24 cellular contexts compared by ENCODE assay signal in genomic region chr1:40696294-40696693, GRCh38. TPM values are rescaled to one million over a fixed set of nuclear protein-coding genes. Genes with fewer than 3 reads are reported as not detected.
DNase-seq lines count a peak whose midpoint lies in the region; ATAC-seq, FAIRE-seq and TF ChIP-seq lines count a peak whose summit lies in the region.
"Had no signal": no experiment of that assay in that cellular context is flagged by ENCODE, and none has a peak within 500 bp of the region (broad histone marks: within the 10 kb centered on the region; RNA-seq: fewer than 3 reads in every experiment).

No MANE protein-coding gene starts in this region.

- H2AFZ ChIP-seq in GM12878 (ENCODE audit: control insufficient read depth, low read depth, low read length) (no peak overlapping the region), parathyroid adenoma (no peak overlapping the region)

- no TSS peak for BruUV-seq in GM12878 (replicated peaks; lab: Mats Ljungman, UMichigan)

- peak overlapping the region; percentile 57; the same call in 1 of the 2 replicates for H3K9ac ChIP-seq in GM12878 (ENCODE audit: control insufficient read depth, insufficient read depth, low read length)
- H3K9ac ChIP-seq in parathyroid adenoma = no peak overlapping the region

- TF ChIP-seq RAD21 in GM12878 (IDR thresholded peaks at IDR 0.05; ENCODE audit: insufficient read depth, low read depth, low read length) = no peak

- CTCF ChIA-PET in GM12878 (lab: Yijun Ruan, JAX) = interaction anchor here (1.4 kb wide), 1 partner anchor 26 kb away, joined by 4 read pairs; no protein-coding TSS in a partner anchor

- RAD21 ChIA-PET in GM12878 (lab: Charles Lee; ENCODE audit: unreplicated experiment) = interaction anchor here (1.4 to 6.5 kb wide), 3 partner anchors 13 to 68 kb away, joined by 3 to 89 read pairs (median 3); no protein-coding TSS in a partner anchor

- FAIRE-seq in GM12878 (lab: Jason Lieb, UNC) = no peak
- FAIRE-seq: bronchial epithelial cell, endothelial cell of umbilical vein, pancreas had no signal

- TF ChIP-seq POLR2A in GM12878 (IDR thresholded peaks at IDR 0.05; ENCODE audit: low read depth, low read length) = no peak

- H3K27me3 Mint-ChIP-seq in CD4-positive, CD25-positive, alpha-beta regulatory T cell = no peaks in the 10 kb centered on the region
- H3K27me3 Mint-ChIP-seq in HFFc6 (ENCODE audit: insufficient read depth) = peaks cover 1% of the 10 kb centered on the region; the same call in 1 of the 2 replicates
- no peaks in the 10 kb centered on the region for H3K27me3 Mint-ChIP-seq in progenitor cell of endocrine pancreas
- H3K27me3 Mint-ChIP-seq: naive thymus-derived CD4-positive, alpha-beta T cell had no signal

- POLR2A ChIA-PET in GM12878 (lab: Charles Lee) = interaction anchor here (0.7 to 8.1 kb wide), 2 partner anchors 10 to 230 kb away, joined by 4 to 244 read pairs; no protein-coding TSS in a partner anchor

- H3K4me2 ChIP-seq in GM12878 (ENCODE audit: control insufficient read depth, insufficient read depth) (peak overlapping the region; percentile 86), parathyroid adenoma (ENCODE audit: low read length) (peak overlapping the region; percentile 74)

- no peak for TF ChIP-seq EP300 in GM12878 (IDR thresholded peaks at IDR 0.05; ENCODE audit: borderline replicate concordance in 1 of 2, control insufficient read depth in 1 of 2, low read depth in 2 of 2, low read length in 2 of 2)

- no peak for ATAC-seq in CD4-positive, CD25-positive, alpha-beta regulatory T cell (ENCODE audit: low read depth in 2 of 2)
- ATAC-seq in GM12878 = no peak
- ATAC-seq in HG02981 (IDR thresholded peaks at IDR 0.05; ENCODE audit: unreplicated experiment) = no peak
- ATAC-seq: left colon; naive thymus-derived CD4-positive, alpha-beta T cell; pancreas had no signal

- DNase-seq in CD4-positive, CD25-positive, alpha-beta regulatory T cell = no peak
- DNase-seq in HFFc6 (no peak), GM12878 (ENCODE audit: low read depth, low spot score) (no peak), progenitor cell of endocrine pancreas (ENCODE audit: low spot score, unreplicated experiment) (no peak), MG63 (no peak)
- DNase-seq: activated gamma-delta T cell treated with Interleukin-2 at 50 U/mL for 16 hours; amniotic stem cell; cortex of kidney; GDM1; glutamatergic neuron; left colon; naive thymus-derived CD4-positive, alpha-beta T cell; NCI-H1436; NCI-H524; NK-92 treated with Interleukin-12 subunit alpha and Interleukin-12 subunit beta, amount 100 ng/mL, for 24 hours; pancreas; sigmoid colon; T-helper 2 cell; WERI-Rb-1 had no signal

- H3K9me3 Mint-ChIP-seq in CD4-positive, CD25-positive, alpha-beta regulatory T cell = no peaks in the 10 kb centered on the region
- H3K9me3 Mint-ChIP-seq in HFFc6 = no peaks in the 10 kb centered on the region; the same call in 1 of the 2 replicates
- H3K9me3 Mint-ChIP-seq in progenitor cell of endocrine pancreas (ENCODE audit: low read depth) = no peaks in the 10 kb centered on the region

- intact Hi-C loops in GM12878 (cut with micrococcal nuclease; ENCODE audit: unreplicated experiment) = loop anchor here (5.0 kb wide), 1 partner anchor 66 kb away; no protein-coding TSS in a partner anchor

- 82% methylated on average over 4 of the region's 4 CpGs for WGBS in GM12878 (ENCODE audit: insufficient coverage, insufficient replicate concordance, low lambda C conversion rate, missing lambda C conversion rate)

- H3K4me3 Mint-ChIP-seq in CD4-positive, CD25-positive, alpha-beta regulatory T cell = peak overlapping the region in 2 of 4 donors; percentile 53 to 67
- H3K4me3 Mint-ChIP-seq in HFFc6 = no peak overlapping the region
- no peak overlapping the region for H3K4me3 Mint-ChIP-seq in progenitor cell of endocrine pancreas (ENCODE audit: low read depth)

- H3K36me3 Mint-ChIP-seq in CD4-positive, CD25-positive, alpha-beta regulatory T cell = peaks cover 17% of the 10 kb centered on the region
- H3K36me3 Mint-ChIP-seq in HFFc6 (ENCODE audit: low read depth) (peaks cover 17% of the 10 kb centered on the region), progenitor cell of endocrine pancreas (ENCODE audit: insufficient read depth) (no peaks in the 10 kb centered on the region)

- SMC1A ChIA-PET in GM12878 (lab: Charles Lee; ENCODE audit: uncharacterized antibody, unreplicated experiment) = interaction anchor here (8.4 kb wide), 2 partner anchors 13 to 25 kb away, joined by 72 to 115 read pairs; no protein-coding TSS in a partner anchor

- peaks cover 71% of the 10 kb centered on the region for H3K4me1 ChIP-seq in CD4-positive, CD25-positive, alpha-beta regulatory T cell (ENCODE audit: control insufficient read depth, insufficient read depth, low read length, poor library complexity, severe bottlenecking)
- peaks cover 61% of the 10 kb centered on the region for H3K4me1 ChIP-seq in GM12878 (ENCODE audit: control insufficient read depth, insufficient read depth, low read length)
- peaks cover 25% of the 10 kb centered on the region for H3K4me1 ChIP-seq in parathyroid adenoma

- TF ChIP-seq CTCF in HFFc6 (IDR thresholded peaks at IDR 0.05) (no peak), GM12878 (IDR thresholded peaks at IDR 0.05 in 2 of 3, conservative IDR thresholded peaks at IDR 0.05 in 1 of 3; ENCODE audit: control insufficient read depth in 2 of 3, extremely low read depth in 1 of 3, insufficient read depth in 1 of 3, low read depth in 3 of 3, low read length in 3 of 3) (no peak), parathyroid adenoma (IDR thresholded peaks at IDR 0.05) (no peak), progenitor cell of endocrine pancreas (IDR thresholded peaks at IDR 0.05; ENCODE audit: unreplicated experiment) (no peak)

- no peak overlapping the region for H3K4me3 ChIP-seq in CD4-positive, CD25-positive, alpha-beta regulatory T cell (ENCODE audit: low read depth, low read length)
- H3K4me3 ChIP-seq in GM12878 (peak overlapping the region; percentile 42; the same call in 1 of the 2 replicates), parathyroid adenoma (ENCODE audit: low read depth, low read length) (peak overlapping the region; percentile 38), MG63 (no peak overlapping the region)
- H3K4me3 ChIP-seq: pancreas, sigmoid colon, vagina had no signal

- H3K79me2 ChIP-seq in GM12878 (ENCODE audit: control insufficient read depth, insufficient read depth, low read length) (peaks cover 99% of the 10 kb centered on the region), parathyroid adenoma (peaks cover 35% of the 10 kb centered on the region)

- peak overlapping the region in 2 of 3 donors; percentile 27 to 56 for H3K27ac Mint-ChIP-seq in CD4-positive, CD25-positive, alpha-beta regulatory T cell
- H3K27ac Mint-ChIP-seq in HFFc6 (peak overlapping the region; percentile 2; the same call in 1 of the 2 replicates), progenitor cell of endocrine pancreas (no peak overlapping the region)

- no peaks in the 10 kb centered on the region for H3K27me3 ChIP-seq in CD4-positive, CD25-positive, alpha-beta regulatory T cell (ENCODE audit: control insufficient read depth, insufficient read depth, low read length)
- H3K27me3 ChIP-seq in GM12878 (replicated peaks in 1 of 2; ENCODE audit: control insufficient read depth in 2 of 2, insufficient read depth in 2 of 2, low read length in 1 of 2) (no peaks in the 10 kb centered on the region), parathyroid adenoma (ENCODE audit: control insufficient read depth, insufficient read depth, low read length) (no peaks in the 10 kb centered on the region), MG63 (no peaks in the 10 kb centered on the region)
- H3K27me3 ChIP-seq: pancreas, sigmoid colon, vagina had no signal

- no peaks in the 10 kb centered on the region for H4K20me1 ChIP-seq in GM12878 (ENCODE audit: control insufficient read depth, insufficient read depth)

- H3K27ac ChIP-seq in CD4-positive, CD25-positive, alpha-beta regulatory T cell (ENCODE audit: insufficient read depth, low read length, poor library complexity, severe bottlenecking) = no peak overlapping the region
- H3K27ac ChIP-seq in GM12878 (ENCODE audit: control insufficient read depth, insufficient read depth) (peak overlapping the region; percentile 72), parathyroid adenoma (peak overlapping the region; percentile 82)
- H3K27ac ChIP-seq: vagina, WERI-Rb-1 had no signal

- H3K4me1 Mint-ChIP-seq in CD4-positive, CD25-positive, alpha-beta regulatory T cell = peaks cover 43 to 90% (median 71%) of the 10 kb centered on the region in 4 donors
- H3K4me1 Mint-ChIP-seq in HFFc6 (ENCODE audit: low read depth) = peaks cover 51% of the 10 kb centered on the region
- peaks cover 16% of the 10 kb centered on the region for H3K4me1 Mint-ChIP-seq in progenitor cell of endocrine pancreas (ENCODE audit: low read depth)

- H3K36me3 ChIP-seq in CD4-positive, CD25-positive, alpha-beta regulatory T cell (ENCODE audit: control insufficient read depth, insufficient read depth, low read length) = no peaks in the 10 kb centered on the region
- H3K36me3 ChIP-seq in GM12878 (ENCODE audit: control insufficient read depth in 2 of 2, insufficient read depth in 2 of 2, low read length in 1 of 2) (no peaks in the 10 kb centered on the region; a peak in 1 of 4 replicates), parathyroid adenoma (ENCODE audit: control insufficient read depth, insufficient read depth, low read length) (no peaks in the 10 kb centered on the region), MG63 (0 out of 2 replicates have a peak, but pooled peaks cover 2% of the 10 kb centered on the region)
- H3K36me3 ChIP-seq: pancreas, sigmoid colon, vagina had no signal

- in situ Hi-C loops in GM12878 (cut with MboI) = no loop called here

- no peaks in the 10 kb centered on the region for H3K9me3 ChIP-seq in CD4-positive, CD25-positive, alpha-beta regulatory T cell (ENCODE audit: control insufficient read depth in 2 of 2, low read length in 2 of 2)
- no peaks in the 10 kb centered on the region for H3K9me3 ChIP-seq in GM12878 (replicated peaks; ENCODE audit: control insufficient read depth, insufficient read depth, low read length)
- H3K9me3 ChIP-seq in parathyroid adenoma (ENCODE audit: control insufficient read depth, low read length) = no peaks in the 10 kb centered on the region
- no peaks in the 10 kb centered on the region for H3K9me3 ChIP-seq in MG63
- H3K9me3 ChIP-seq: pancreas, sigmoid colon, vagina had no signal

RNA-seq across cellular contexts. Expression of gene NFYC, which starts 4.8 kb away (rescaled TPM):
- 61.1 TPM for total RNA-seq in CD4-positive, CD25-positive, alpha-beta regulatory T cell
- polyA plus RNA-seq in CD4-positive, CD25-positive, alpha-beta regulatory T cell = 10 to 100 TPM; 51.2 to 59.0 (median 56.1) TPM
- 10 to 100 TPM; 31.0 to 48.1 (median 43.8) TPM for total RNA-seq in HFFc6 (2021; fragmentation: NEBNext Ultra II Directional; extraction: Animal tissue kit (Norgen Biotek cat#: 25700))
- total RNA-seq in GM12878 (2013; cell fraction: nucleolus; rRNA removed) = 74.6 and 83.3 TPM in 2 replicates
- total RNA-seq in GM12878 (2014; rRNA removed) (43.1 and 49.0 TPM in 2 replicates), GM12878 (2014; rRNA removed; fragmentation: Illumina TruSeq; extraction: Trizol) (24.2 and 26.0 TPM in 2 replicates), GM12878 (2021) (55.0 and 66.6 TPM in 2 replicates), progenitor cell of endocrine pancreas (73.4 and 74.9 TPM in 2 replicates)
- polyA plus RNA-seq in GM12878 (2011; ENCODE audit: low read depth) = 26.9 TPM
- polyA plus RNA-seq in GM12878 (2011; rRNA removed) (57.7 and 84.2 TPM in 2 replicates), GM12878 (2014; fragmentation: Illumina TruSeq; extraction: Trizol) (52.5 and 69.7 TPM in 2 replicates), GM12878 (2014; fragmentation: Nextera tagmentation; extraction: Ambion mirVana) (1 to 10 TPM; 4.3 to 6.9 TPM), GM12878 (2014; rRNA removed) (64.2 and 78.5 TPM in 2 replicates), GM12878 (2016; fragmentation: Nextera tagmentation; extraction: Ambion mirVana) (10 to 100 TPM; 64.1 to 70.1 TPM)
- 88.5 and 135 TPM in 2 replicates for polyA plus RNA-seq in GM12878 (2011; cell fraction: cytosol; rRNA removed)
- polyA plus RNA-seq in GM12878 (2011; cell fraction: nucleus; rRNA removed) = 125 and 128 TPM in 2 replicates
- polyA plus RNA-seq in GM12878 (2012) = 39.3 and 46.7 TPM in 2 replicates
- polyA minus RNA-seq in GM12878 (2011; rRNA and poly(A)+ RNA removed) = 119 and 120 TPM in 2 replicates
- 33.4 and 50.1 TPM in 2 replicates for polyA minus RNA-seq in GM12878 (2011; cell fraction: cytosol; rRNA and poly(A)+ RNA removed)
- 59.2 and 107 TPM in 2 replicates for polyA minus RNA-seq in GM12878 (2011; cell fraction: nucleus; rRNA and poly(A)+ RNA removed)
- 10.7 and 16.4 TPM in 2 replicates for total RNA-seq in MG63 (2014; rRNA removed; shearing (Covaris generic); ENCODE audit: low replicate concordance)

RNA-seq across cellular contexts. Expression of gene RIMS3, which starts 30.8 kb away (rescaled TPM):
- total RNA-seq in CD4-positive, CD25-positive, alpha-beta regulatory T cell = 3.8 TPM
- 1 to 10 TPM; 1.0 to 3.3 (median 1.6) TPM for polyA plus RNA-seq in CD4-positive, CD25-positive, alpha-beta regulatory T cell
- total RNA-seq in HFFc6 (2021; fragmentation: NEBNext Ultra II Directional; extraction: Animal tissue kit (Norgen Biotek cat#: 25700)) = under 1 TPM in 3 of 6 experiments, not detected in 3; 0.05 to 0.14 (median 0.09) TPM
- 0.34 and 0.46 TPM in 2 replicates for total RNA-seq in GM12878 (2013; cell fraction: nucleolus; rRNA removed)
- total RNA-seq in GM12878 (2014; rRNA removed) = 0.45 and 0.49 TPM in 2 replicates
- total RNA-seq in GM12878 (2014; rRNA removed; fragmentation: Illumina TruSeq; extraction: Trizol) = 0.32 and 0.36 TPM in 2 replicates
- 0.74 and 0.93 TPM in 2 replicates for total RNA-seq in GM12878 (2021)
- 0.09 TPM for polyA plus RNA-seq in GM12878 (2011; ENCODE audit: low read depth)
- 3.9 and 4.7 TPM in 2 replicates for polyA plus RNA-seq in GM12878 (2011; rRNA removed)
- polyA plus RNA-seq in GM12878 (2011; cell fraction: cytosol; rRNA removed) = 4.1 and 4.9 TPM in 2 replicates
- 18.5 and 21.9 TPM in 2 replicates for polyA plus RNA-seq in GM12878 (2011; cell fraction: nucleus; rRNA removed)
- 0.14 and 0.17 TPM in 2 replicates for polyA plus RNA-seq in GM12878 (2012)
- polyA plus RNA-seq in GM12878 (2014; fragmentation: Illumina TruSeq; extraction: Trizol) = 0.43 and 0.59 TPM in 2 replicates
- under 1 TPM; 0.02 to 0.09 TPM for polyA plus RNA-seq in GM12878 (2014; fragmentation: Nextera tagmentation; extraction: Ambion mirVana)
- polyA plus RNA-seq in GM12878 (2014; rRNA removed) = 0.31 and 0.52 TPM in 2 replicates
- 1 to 10 TPM in 1 of 2 experiments, under 1 TPM in 1; 0.29 to 1.0 TPM for polyA plus RNA-seq in GM12878 (2016; fragmentation: Nextera tagmentation; extraction: Ambion mirVana)
- polyA minus RNA-seq in GM12878 (2011; rRNA and poly(A)+ RNA removed) = 6.5 and 8.8 TPM in 2 replicates
- polyA minus RNA-seq in GM12878 (2011; cell fraction: cytosol; rRNA and poly(A)+ RNA removed) = 2.8 and 3.2 TPM in 2 replicates
- 1.9 and 2.5 TPM in 2 replicates for polyA minus RNA-seq in GM12878 (2011; cell fraction: nucleus; rRNA and poly(A)+ RNA removed)
- total RNA-seq in progenitor cell of endocrine pancreas = 7.0 and 7.2 TPM in 2 replicates
- total RNA-seq in MG63 (2014; rRNA removed; shearing (Covaris generic); ENCODE audit: low replicate concordance) = 0.82 TPM in 1 of 2 replicates, not detected in the other

Comparison
In these comparisons a context has a peak if more than half of its experiments do, and no peak if none do; other contexts are left out.
1. H3K4me3 ChIP-seq: peak in GM12878 (single experiment) and parathyroid adenoma (single experiment); none in CD4-positive, CD25-positive, alpha-beta regulatory T cell (single experiment) and MG63 (single experiment).